In genomic region chr18:63025251-63025710, GRCh38 we compare ENCODE assay signal across 10 cellular contexts.
DNase-seq lines count a peak whose midpoint lies in the region; ATAC-seq and TF ChIP-seq lines count a peak whose summit lies in the region.
"Had no signal": no experiment of that assay in that cellular context is flagged by ENCODE, and none has a peak within 500 bp of the region (broad histone marks: within the 10 kb centered on the region; RNA-seq: fewer than 3 reads in every experiment).

No MANE protein-coding gene starts in this region.

- no peaks in the 10 kb centered on the region for H3K36me3 ChIP-seq in hepatocyte (replicated peaks; ENCODE audit: insufficient read depth, low read depth)
- H3K36me3 ChIP-seq: neutrophil, upper lobe of left lung had no signal

- H2AFZ ChIP-seq in hepatocyte: no peak overlapping the region

- CTCF ChIA-PET in activated naive CD4-positive, alpha-beta T cell treated with anti-CD3 and anti-CD28 coated beads, Interleukin-2, amount 10 ng/mL, durations not matched to agents 7 days and 5 days (lab: Charles Lee): interaction anchor here (0.9 to 1.8 kb wide), 8 partner anchors 69 to 382 kb away, joined by 3 to 9 read pairs (median 4); no protein-coding TSS in a partner anchor

- no peaks in the 10 kb centered on the region for H3K27me3 Mint-ChIP-seq in stimulated activated naive CD8-positive, alpha-beta T cell treated with anti-CD3 and anti-CD28 coated beads, Interleukin-15, amount 100 ng/mL, for 72 hours
- peaks cover 13% of the 10 kb centered on the region for H3K27me3 Mint-ChIP-seq in activated naive CD4-positive, alpha-beta T cell treated with anti-CD3 and anti-CD28 coated beads, Interleukin-2, amount 10 ng/mL, durations not matched to agents 7 days and 5 days

- no peak overlapping the region for H3K27ac ChIP-seq in hepatocyte
- H3K27ac ChIP-seq: neutrophil, upper lobe of left lung had no signal

- H3K27ac Mint-ChIP-seq in stimulated activated naive CD8-positive, alpha-beta T cell treated with anti-CD3 and anti-CD28 coated beads, Interleukin-15, amount 100 ng/mL, for 72 hours: no peak overlapping the region
- no peak overlapping the region for H3K27ac Mint-ChIP-seq in activated naive CD4-positive, alpha-beta T cell treated with anti-CD3 and anti-CD28 coated beads, Interleukin-2, amount 10 ng/mL, durations not matched to agents 7 days and 5 days

- no peaks in the 10 kb centered on the region for H3K9me2 ChIP-seq in hepatocyte (replicated peaks; ENCODE audit: insufficient read depth)

- no peak overlapping the region for H3K4me3 Mint-ChIP-seq in stimulated activated naive CD8-positive, alpha-beta T cell treated with anti-CD3 and anti-CD28 coated beads, Interleukin-15, amount 100 ng/mL, for 72 hours
- H3K4me3 Mint-ChIP-seq in activated naive CD4-positive, alpha-beta T cell treated with anti-CD3 and anti-CD28 coated beads, Interleukin-2, amount 10 ng/mL, durations not matched to agents 7 days and 5 days: no peak overlapping the region

- H4K20me1 ChIP-seq in hepatocyte (ENCODE audit: insufficient read depth, poor library complexity, severe bottlenecking): no peaks in the 10 kb centered on the region

- no peaks in the 10 kb centered on the region for H3K9me3 Mint-ChIP-seq in stimulated activated naive CD8-positive, alpha-beta T cell treated with anti-CD3 and anti-CD28 coated beads, Interleukin-15, amount 100 ng/mL, for 72 hours
- H3K9me3 Mint-ChIP-seq in activated naive CD4-positive, alpha-beta T cell treated with anti-CD3 and anti-CD28 coated beads, Interleukin-2, amount 10 ng/mL, durations not matched to agents 7 days and 5 days: no peaks in the 10 kb centered on the region

- H3K4me2 ChIP-seq in hepatocyte: no peak overlapping the region

- H3K9me3 ChIP-seq in hepatocyte (ENCODE audit: low read depth): no peaks in the 10 kb centered on the region
- H3K9me3 ChIP-seq: neutrophil, upper lobe of left lung had no signal

- H3K4me1 ChIP-seq in hepatocyte (ENCODE audit: insufficient read depth): no peaks in the 10 kb centered on the region
- H3K4me1 ChIP-seq: upper lobe of left lung had no signal

- DNase-seq in stimulated activated naive CD8-positive, alpha-beta T cell treated with anti-CD3 and anti-CD28 coated beads, Interleukin-15, Interleukin-2, amounts not matched to agents 100 U/mL and 50 U/mL, for 24 hours: peak; percentile 11
- no peak for DNase-seq in stimulated activated naive CD8-positive, alpha-beta T cell treated with anti-CD3 and anti-CD28 coated beads, Interleukin-15, amount 100 ng/mL, for 72 hours
- DNase-seq in SHP77 treated with DMSO at 0.1 percent for 48 hours (lab: John Stamatoyannopoulos, UW) (peak; percentile 40), hepatocyte (ENCODE audit: low spot score) (peak; percentile 62), dedifferentiated amniotic fluid mesenchymal stem cell (ENCODE audit: extremely low spot score) (no peak)
- no peak for DNase-seq in activated naive CD4-positive, alpha-beta T cell treated with anti-CD3 and anti-CD28 coated beads, Interleukin-2, amount 10 ng/mL, durations not matched to agents 7 days and 5 days
- DNase-seq: upper lobe of left lung had no signal

- no peaks in the 10 kb centered on the region for H3K27me3 ChIP-seq in hepatocyte
- H3K27me3 ChIP-seq: neutrophil, upper lobe of left lung had no signal

- no peaks in the 10 kb centered on the region for H3K36me3 Mint-ChIP-seq in activated naive CD4-positive, alpha-beta T cell treated with anti-CD3 and anti-CD28 coated beads, Interleukin-2, amount 10 ng/mL, durations not matched to agents 7 days and 5 days

- no peak overlapping the region for H3K4me3 ChIP-seq in hepatocyte
- H3K4me3 ChIP-seq: upper lobe of left lung had no signal

- WGBS in hepatocyte (ENCODE audit: low lambda C conversion rate, missing lambda C conversion rate): 58% methylated on average over 9 of the region's 9 CpGs

- peak; percentile 23 for ATAC-seq in stimulated activated naive CD8-positive, alpha-beta T cell treated with anti-CD3 and anti-CD28 coated beads, Interleukin-15, Interleukin-2, amounts not matched to agents 100 U/mL and 50 U/mL, for 24 hours
- ATAC-seq in stimulated activated naive CD8-positive, alpha-beta T cell treated with anti-CD3 and anti-CD28 coated beads, Interleukin-15, amount 100 ng/mL, for 72 hours: no peak
- no peak for ATAC-seq in HG03159 (IDR thresholded peaks at IDR 0.05; ENCODE audit: unreplicated experiment)
- no peak for ATAC-seq in GM18502 (IDR thresholded peaks at IDR 0.05; ENCODE audit: poor library complexity, unreplicated experiment)

- TF ChIP-seq CTCF in hepatocyte (IDR thresholded peaks at IDR 0.05; ENCODE audit: poor library complexity): peak; percentile 66

- H3K79me2 ChIP-seq in hepatocyte: no peaks in the 10 kb centered on the region

- no peaks in the 10 kb centered on the region for H3K4me1 Mint-ChIP-seq in stimulated activated naive CD8-positive, alpha-beta T cell treated with anti-CD3 and anti-CD28 coated beads, Interleukin-15, amount 100 ng/mL, for 72 hours
- no peaks in the 10 kb centered on the region for H3K4me1 Mint-ChIP-seq in activated naive CD4-positive, alpha-beta T cell treated with anti-CD3 and anti-CD28 coated beads, Interleukin-2, amount 10 ng/mL, durations not matched to agents 7 days and 5 days

Comparison
In these comparisons a context has a peak if more than half of its experiments do, and no peak if none do; other contexts are left out.
1. DNase-seq: peak in stimulated activated naive CD8-positive, alpha-beta T cell treated with anti-CD3 and anti-CD28 coated beads, Interleukin-15, Interleukin-2, amounts not matched to agents 100 U/mL and 50 U/mL, for 24 hours (single experiment), SHP77 treated with DMSO at 0.1 percent for 48 hours (single experiment) and hepatocyte (single experiment); none in stimulated activated naive CD8-positive, alpha-beta T cell treated with anti-CD3 and anti-CD28 coated beads, Interleukin-15, amount 100 ng/mL, for 72 hours (0 of 2), activated naive CD4-positive, alpha-beta T cell treated with anti-CD3 and anti-CD28 coated beads, Interleukin-2, amount 10 ng/mL, durations not matched to agents 7 days and 5 days (single experiment) and dedifferentiated amniotic fluid mesenchymal stem cell (single experiment).